In genomic region chr12:93230311-93230689, GRCh38 we compare ENCODE assay signal across 13 cellular contexts.
"Had no signal": no experiment of that assay in that cellular context is flagged by ENCODE, and none has a peak within 500 bp of the region (broad histone marks: within the 10 kb centered on the region; RNA-seq: fewer than 3 reads in every experiment).

No MANE protein-coding gene starts in this region.

- ATAC-seq: psoas muscle, right lobe of liver had no signal

- H3K9me3 ChIP-seq: psoas muscle, right lobe of liver, suprapubic skin, upper lobe of left lung had no signal

- H3K27me3 Mint-ChIP-seq: activated naive CD8-positive, alpha-beta T cell; dendritic cell treated with granulocyte-macrophage colony-stimulating factor and Interleukin-4, amounts not matched to agents 40 ng/mL and 50 ng/mL, for 4 days; stimulated activated naive CD8-positive, alpha-beta T cell treated with anti-CD3 and anti-CD28 coated beads, Interleukin-15, Interleukin-2, amounts not matched to agents 100 ng/mL and 50 ng/mL, for 24 hours had no signal

- H3K27me3 ChIP-seq: right lobe of liver, suprapubic skin, upper lobe of left lung had no signal

- H3K4me1 Mint-ChIP-seq: brain had no signal

- H3K9me3 Mint-ChIP-seq: stimulated activated naive CD8-positive, alpha-beta T cell treated with anti-CD3 and anti-CD28 coated beads, Interleukin-15, Interleukin-2, amounts not matched to agents 100 ng/mL and 50 ng/mL, for 24 hours had no signal

- H3K4me1 ChIP-seq: suprapubic skin, upper lobe of left lung had no signal

- DNase-seq: activated CD4-positive, alpha-beta T cell treated with anti-CD3 and anti-CD28 coated beads, Interleukin-2, amount 10 ng/mL, durations not matched to agents 24 days and 14 days; activated CD4-positive, CD25-positive, alpha-beta regulatory T cell; activated gamma-delta T cell treated with Interleukin-2 at 50 U/mL for 16 hours; amygdala; effector memory CD4-positive, alpha-beta T cell; psoas muscle; right lobe of liver; upper lobe of left lung had no signal

- H3K4me3 ChIP-seq: psoas muscle, right lobe of liver, suprapubic skin, upper lobe of left lung had no signal

- H3K4me3 Mint-ChIP-seq: activated CD4-positive, alpha-beta T cell treated with anti-CD3 and anti-CD28 coated beads, Interleukin-2, amount 10 ng/mL, durations not matched to agents 24 days and 14 days; activated naive CD8-positive, alpha-beta T cell; brain; dendritic cell treated with granulocyte-macrophage colony-stimulating factor and Interleukin-4, amounts not matched to agents 40 ng/mL and 50 ng/mL, for 4 days; stimulated activated naive CD8-positive, alpha-beta T cell treated with anti-CD3 and anti-CD28 coated beads, Interleukin-15, Interleukin-2, amounts not matched to agents 100 ng/mL and 50 ng/mL, for 24 hours had no signal

- H3K36me3 ChIP-seq: right lobe of liver, suprapubic skin, upper lobe of left lung had no signal

- H3K36me3 Mint-ChIP-seq: brain had no signal

- H3K27ac Mint-ChIP-seq: activated CD4-positive, alpha-beta T cell treated with anti-CD3 and anti-CD28 coated beads, Interleukin-2, amount 10 ng/mL, durations not matched to agents 24 days and 14 days; activated naive CD8-positive, alpha-beta T cell; dendritic cell treated with granulocyte-macrophage colony-stimulating factor and Interleukin-4, amounts not matched to agents 40 ng/mL and 50 ng/mL, for 4 days; stimulated activated naive CD8-positive, alpha-beta T cell treated with anti-CD3 and anti-CD28 coated beads, Interleukin-15, Interleukin-2, amounts not matched to agents 100 ng/mL and 50 ng/mL, for 24 hours had no signal

- H3K27ac ChIP-seq: psoas muscle, right lobe of liver, suprapubic skin, upper lobe of left lung had no signal
